20 cellular contexts compared by ENCODE assay signal in genomic region chr3:81699921-81700320, GRCh38.
DNase-seq lines count a peak whose midpoint lies in the region; ATAC-seq, FAIRE-seq and TF ChIP-seq lines count a peak whose summit lies in the region.
"Had no signal": no experiment of that assay in that cellular context is flagged by ENCODE, and none has a peak within 500 bp of the region (broad histone marks: within the 10 kb centered on the region; RNA-seq: fewer than 3 reads in every experiment).

No MANE protein-coding gene starts in this region.

- POLR2A ChIA-PET in A549 (lab: Yijun Ruan, JAX) = no interaction called here

- 0 out of 3 replicates have a peak, but pooled peaks cover 4% of the 10 kb centered on the region for H3K4me1 ChIP-seq in A549
- H3K4me1 ChIP-seq: BE2C, Caco-2 had no signal

- TF ChIP-seq CTCF in A549 (IDR thresholded peaks at IDR 0.05) = no peak

- TF ChIP-seq EP300 in A549 (IDR thresholded peaks at IDR 0.05) = no peak

- no peak overlapping the region for H3K4me2 ChIP-seq in A549
- H3K4me2 ChIP-seq: GM23338 had no signal

- no peak for TF ChIP-seq RAD21 in A549 (conservative IDR thresholded peaks at IDR 0.05 in 1 of 2, IDR thresholded peaks at IDR 0.05 in 1 of 2)

- no peaks in the 10 kb centered on the region for H3K9me3 ChIP-seq in A549
- H3K9me3 ChIP-seq: BE2C, Caco-2 had no signal

- TF ChIP-seq POLR2A in A549 (IDR thresholded peaks at IDR 0.05; ENCODE audit: low read length) = no peak

- in situ Hi-C loops in SK-MEL-5 (cut with HindIII; ENCODE audit: low pct_unique_long_range_greater_than_20kb, low sequenced_read_pairs) = no loop called here

- DNase-seq in A549 (ENCODE audit: low read depth in 1 of 2, low spot score in 1 of 2) (no peak), SK-MEL-5 (ENCODE audit: low read depth, low spot score) (peak; percentile 5), midbrain (lab: John Stamatoyannopoulos, UW) (peak; percentile 19), superior temporal gyrus (ENCODE audit: extremely low spot score) (peak; percentile 48), SW 1271 (lab: John Stamatoyannopoulos, UW) (no peak), SHP77 treated with DMSO at 0.1 percent for 48 hours (lab: John Stamatoyannopoulos, UW) (no peak)
- DNase-seq: 8988T; BE2C; Caco-2; CD4-positive, CD25-positive, alpha-beta regulatory T cell; CD8-positive, alpha-beta memory T cell; DMS153; DMS79 treated with DMSO at 0.1 percent for 48 hours; GF-D8; HCEC 1CT; IMR-90 had no signal

- H3K4me3 ChIP-seq in A549 = no peak overlapping the region
- H3K4me3 ChIP-seq: GM23338 had no signal

- ATAC-seq in A549 (no peak), HG02678 (IDR thresholded peaks at IDR 0.05; ENCODE audit: unreplicated experiment) (no peak)
- ATAC-seq: GM23338 had no signal

- FAIRE-seq in A549 (lab: Jason Lieb, UNC) = peak; percentile 36
- FAIRE-seq: H54, HTR-8/SVneo had no signal

- CTCF ChIA-PET in A549 (lab: Yijun Ruan, JAX) = no interaction called here

- H3K27ac ChIP-seq in A549 = no peak overlapping the region

- WGBS in A549 (ENCODE audit: missing lambda C conversion rate) = 93% methylated on average over 5 of the region's 5 CpGs

TF ChIP-seq in A549, 52 proteins besides CTCF, POLR2A, EP300 and RAD21:
- TF ChIP-seq HOXA7 (CRISPR knock-in tag; IDR thresholded peaks at IDR 0.05) = no peak
- TF ChIP-seq ELK1 (IDR thresholded peaks at IDR 0.05; ENCODE audit: low read depth, low read length) = no peak
- no peak for TF ChIP-seq FOXS1 (CRISPR knock-in tag; IDR thresholded peaks at IDR 0.05)
- TF ChIP-seq NFE2L2 (conservative IDR thresholded peaks at IDR 0.05; ENCODE audit: low read length) = no peak
- no peak for TF ChIP-seq MAFK (IDR thresholded peaks at IDR 0.05; ENCODE audit: partially characterized antibody)
- TF ChIP-seq HDAC2 (IDR thresholded peaks at IDR 0.05) = no peak
- no peak for TF ChIP-seq GATA3 (IDR thresholded peaks at IDR 0.05; ENCODE audit: borderline replicate concordance)

Comparison
In these comparisons a context has a peak if more than half of its experiments do, and no peak if none do; other contexts are left out.
1. DNase-seq: peak in SK-MEL-5 (single experiment), midbrain (single experiment) and superior temporal gyrus (single experiment); none in A549 (0 of 2), SW 1271 (0 of 2) and SHP77 treated with DMSO at 0.1 percent for 48 hours (single experiment).